15 cellular contexts compared by ENCODE assay signal in genomic region chr4:185282968-185283367, GRCh38.
DNase-seq lines count a peak whose midpoint lies in the region; ATAC-seq and TF ChIP-seq lines count a peak whose summit lies in the region.
"Had no signal": no experiment of that assay in that cellular context is flagged by ENCODE, and none has a peak within 500 bp of the region (broad histone marks: within the 10 kb centered on the region; RNA-seq: fewer than 3 reads in every experiment).

No MANE protein-coding gene starts in this region.

- H3K27me3 ChIP-seq in mesendoderm (ENCODE audit: insufficient read depth, low read length, poor library complexity) (no peaks in the 10 kb centered on the region), sigmoid colon (no peaks in the 10 kb centered on the region)

- H3K27ac ChIP-seq in mesendoderm (ENCODE audit: low read depth, low read length) (no peak overlapping the region), sigmoid colon (no peak overlapping the region)
- H3K27ac ChIP-seq: PC-9 had no signal

- no peak overlapping the region for H3K18ac ChIP-seq in mesendoderm (ENCODE audit: low read length)

- H3K4ac ChIP-seq in mesendoderm (ENCODE audit: low read depth, low read length): no peak overlapping the region

- WGBS in mesendoderm (ENCODE audit: extremely low coverage, insufficient coverage, low lambda C conversion rate): no CpG with 5 or more reads among the region's 1 CpG
- 94 to 98% methylated on average over 1 of the region's 1 CpG for WGBS in sigmoid colon, 2 donors

- H3K36me3 ChIP-seq in mesendoderm (ENCODE audit: control insufficient read depth, insufficient read depth, low read length) (no peaks in the 10 kb centered on the region), sigmoid colon (peaks cover 0 to 4% (median 0%) of the 10 kb centered on the region in 4 donors)

- H3K4me3 ChIP-seq in NB4 (ENCODE audit: low read depth, low read length) (no peak overlapping the region), mesendoderm (ENCODE audit: low read length) (no peak overlapping the region), sigmoid colon (no peak overlapping the region)
- H3K4me3 ChIP-seq: PC-9 had no signal

- peaks cover 4% of the 10 kb centered on the region for H3K4me1 ChIP-seq in mesendoderm (ENCODE audit: control insufficient read depth, low read depth, low read length)
- H3K4me1 ChIP-seq in sigmoid colon: peaks cover 0 to 9% (median 5%) of the 10 kb centered on the region in 4 donors

- H3K9ac ChIP-seq in mesendoderm (ENCODE audit: low read length): no peak overlapping the region

- intact Hi-C loops in sigmoid colon (cut with DNase I): no loop called here

- DNase-seq in DMS79 treated with DMSO at 0.1 percent for 48 hours (lab: John Stamatoyannopoulos, UW) (peak; percentile 55), NB4 (ENCODE audit: low read depth) (peak; percentile 11), dermis blood vessel endothelial cell (peak; percentile 17), mesendoderm (peak; percentile 65), cortex of kidney (lab: John Stamatoyannopoulos, UW) (no peak), MV-4-11 (lab: John Stamatoyannopoulos, UW) (no peak), sigmoid colon (no peak)
- DNase-seq: activated CD4-positive, alpha-beta T cell treated with anti-CD3 and anti-CD28 coated beads, Interleukin-2, amount 50 U/mL, for 4 hours; activated gamma-delta T cell; CD4-positive, alpha-beta T cell; immature natural killer cell; NCI-H2227 treated with DMSO at 0.1 percent for 48 hours; retina had no signal

- TF ChIP-seq POLR2A in NB4 (IDR thresholded peaks at IDR 0.05; ENCODE audit: extremely low read depth, insufficient read length) (no peak), sigmoid colon (IDR thresholded peaks at IDR 0.05) (no peak)

- no peak overlapping the region for H4K5ac ChIP-seq in mesendoderm (ENCODE audit: low read length)

- no peak overlapping the region for H3K23ac ChIP-seq in mesendoderm (ENCODE audit: low read length)

- H2BK15ac ChIP-seq in mesendoderm (replicated peaks; ENCODE audit: low read depth): no peak overlapping the region

- H2AK5ac ChIP-seq in mesendoderm (ENCODE audit: low read length): no peak overlapping the region

- TF ChIP-seq CTCF in NB4 (IDR thresholded peaks at IDR 0.05; ENCODE audit: low read depth, low read length) (no peak), sigmoid colon (IDR thresholded peaks at IDR 0.05) (no peak)

- no peaks in the 10 kb centered on the region for H3K79me1 ChIP-seq in mesendoderm (ENCODE audit: low read length)

- no peaks in the 10 kb centered on the region for H3K79me2 ChIP-seq in mesendoderm (ENCODE audit: control insufficient read depth, insufficient read depth, low read length)

- H4K8ac ChIP-seq in mesendoderm (ENCODE audit: low read depth, low read length): no peak overlapping the region

- no peak overlapping the region for H2BK5ac ChIP-seq in mesendoderm (ENCODE audit: low read length)

- no peak overlapping the region for H3K56ac ChIP-seq in mesendoderm (ENCODE audit: low read length)

- H3K9me3 ChIP-seq in sigmoid colon: no peaks in the 10 kb centered on the region

- ATAC-seq in HG02588 (IDR thresholded peaks at IDR 0.05; ENCODE audit: unreplicated experiment): no peak

- no peak for TF ChIP-seq EP300 in sigmoid colon (IDR thresholded peaks at IDR 0.05)

- H2BK120ac ChIP-seq in mesendoderm (ENCODE audit: low read depth, low read length): no peak overlapping the region

- H3K4me2 ChIP-seq in mesendoderm (ENCODE audit: low read length): no peak overlapping the region
- H3K4me2 ChIP-seq: PC-9 had no signal

Comparison
In these comparisons a context has a peak if more than half of its experiments do, and no peak if none do; other contexts are left out.
1. DNase-seq: peak in DMS79 treated with DMSO at 0.1 percent for 48 hours (single experiment), NB4 (single experiment), dermis blood vessel endothelial cell (single experiment) and mesendoderm (single experiment); none in cortex of kidney (single experiment), MV-4-11 (single experiment) and sigmoid colon (single experiment).